ENCODE assay signal across 9 cellular contexts in the genomic region with DNA sequence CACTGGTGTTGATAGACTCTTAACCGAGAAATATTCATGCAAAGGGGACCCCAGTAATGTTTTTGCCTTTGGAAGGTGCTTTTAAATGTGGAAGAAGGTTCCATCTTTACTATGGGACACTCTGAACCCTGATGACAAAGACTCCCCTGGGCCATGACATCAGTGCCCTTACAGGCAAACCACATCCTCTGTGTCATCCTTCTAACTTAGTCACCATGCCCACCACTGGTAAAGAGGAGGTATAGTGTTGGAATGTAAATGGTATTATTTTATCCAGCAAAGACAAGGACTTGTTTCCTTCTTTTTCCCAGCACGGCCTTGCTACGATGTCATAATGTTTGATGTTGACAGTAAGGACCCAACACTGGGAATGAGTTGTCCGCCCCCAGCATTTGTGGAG. TPM values are rescaled to one million over a fixed set of nuclear protein-coding genes. Genes with fewer than 3 reads are reported as not detected.
DNase-seq lines count a peak whose midpoint lies in the region; ATAC-seq and TF ChIP-seq lines count a peak whose summit lies in the region.
"Had no signal": no experiment of that assay in that cellular context is flagged by ENCODE, and none has a peak within 500 bp of the region (broad histone marks: within the 10 kb centered on the region; RNA-seq: fewer than 3 reads in every experiment).

No MANE protein-coding gene starts in this region.

- no peaks in the 10 kb centered on the region for H3K27me3 ChIP-seq in PC-9 (ENCODE audit: insufficient read depth, low read depth)
- H3K27me3 ChIP-seq: heart left ventricle had no signal

- 0 out of 2 replicates have a peak, but pooled peaks cover 1% of the 10 kb centered on the region for H4K20me1 ChIP-seq in PC-9 (ENCODE audit: insufficient read depth)

- no peak overlapping the region for H3K4me2 ChIP-seq in PC-9

- 0 out of 2 replicates have a peak overlapping the region, but pooled peaks have one; percentile 16 for H3K27ac ChIP-seq in PC-9
- H3K27ac ChIP-seq: heart left ventricle had no signal

- no peaks in the 10 kb centered on the region for H3K4me1 ChIP-seq in PC-9 (replicated peaks; ENCODE audit: insufficient read depth)

- intact Hi-C loops in PC-9 (cut with micrococcal nuclease; ENCODE audit: unreplicated experiment) = no loop called here

- no peak overlapping the region for H2AFZ ChIP-seq in PC-9

- H3K4me3 ChIP-seq in PC-9 = no peak overlapping the region
- H3K4me3 ChIP-seq: heart left ventricle had no signal

- H3K79me2 ChIP-seq in PC-9 (ENCODE audit: low read depth) = no peaks in the 10 kb centered on the region

- H3K9me2 ChIP-seq in PC-9 (ENCODE audit: insufficient read depth) = no peaks in the 10 kb centered on the region

- ATAC-seq in GM18867 (IDR thresholded peaks at IDR 0.05; ENCODE audit: unreplicated experiment) (no peak), GM21528 (IDR thresholded peaks at IDR 0.05; ENCODE audit: low FRiP score, unreplicated experiment) (no peak)
- ATAC-seq: heart left ventricle had no signal

- H3K9me3 ChIP-seq in PC-9 (ENCODE audit: insufficient read depth, low read depth) = no peaks in the 10 kb centered on the region
- H3K9me3 ChIP-seq: heart left ventricle had no signal

- H3K36me3 ChIP-seq in PC-9 (ENCODE audit: low read depth) = peaks cover 47% of the 10 kb centered on the region

- CTCF ChIA-PET in PC-9 (lab: Charles Lee) = no interaction called here

- DNase-seq in COLO829 (ENCODE audit: low spot score) (peak; percentile 60), PC-9 (no peak), renal cortical epithelial cell (ENCODE audit: low read depth) (peak; percentile 72), NCI-H510A treated with DMSO at 0.1 percent for 48 hours (lab: John Stamatoyannopoulos, UW) (no peak), iPS-NIHi7 (ENCODE audit: extremely low spot score) (no peak)
- DNase-seq in activated naive CD4-positive, alpha-beta T cell treated with anti-CD3 and anti-CD28 coated beads, Interleukin-2, amount 50 U/mL, for 16 hours = peak; percentile 54
- DNase-seq: heart left ventricle had no signal

- no peaks in the 10 kb centered on the region for H3F3A ChIP-seq in PC-9 (ENCODE audit: insufficient read depth, low read depth)

- no peak for TF ChIP-seq CTCF in PC-9 (conservative IDR thresholded peaks at IDR 0.05)

- no TSS peak for BruUV-seq in PC-9 (replicated peaks; lab: Mats Ljungman, UMichigan)

- POLR2A ChIA-PET in PC-9 (lab: Charles Lee; ENCODE audit: unreplicated experiment) = no interaction called here

RNA-seq across cellular contexts. Expression of a gene that starts 12.6 kb away (rescaled TPM):
- total RNA-seq in PC-9 (2021) = 32.2 and 35.9 TPM in 2 replicates
- 31.1 and 44.2 TPM in 2 replicates for total RNA-seq in renal cortical epithelial cell

RNA-seq across cellular contexts. Expression of a gene that starts 47.2 kb away (rescaled TPM):
- 0.78 and 1.7 TPM in 2 replicates for total RNA-seq in PC-9 (2021)
- total RNA-seq in renal cortical epithelial cell = 1.2 and 10.7 TPM in 2 replicates

RNA-seq across cellular contexts. Expression of a gene that starts 52.2 kb away (rescaled TPM):
- total RNA-seq in PC-9 (2021) (5.2 and 9.8 TPM in 2 replicates), renal cortical epithelial cell (5.2 and 10.7 TPM in 2 replicates)

Comparison
In these comparisons a context has a peak if more than half of its experiments do, and no peak if none do; other contexts are left out.
1. DNase-seq: peak in COLO829 (single experiment), activated naive CD4-positive, alpha-beta T cell treated with anti-CD3 and anti-CD28 coated beads, Interleukin-2, amount 50 U/mL, for 16 hours (single experiment) and renal cortical epithelial cell (single experiment); none in PC-9 (0 of 2), NCI-H510A treated with DMSO at 0.1 percent for 48 hours (single experiment) and iPS-NIHi7 (single experiment).